Comparison of ENCODE assay signal across 8 cellular contexts in genomic region chr9:113876806-113877236, GRCh38. TPM values are rescaled to one million over a fixed set of nuclear protein-coding genes. Genes with fewer than 3 reads are reported as not detected.
DNase-seq lines count a peak whose midpoint lies in the region; ATAC-seq and TF ChIP-seq lines count a peak whose summit lies in the region.

No MANE protein-coding gene starts in this region.

- H3K9me3 ChIP-seq in BLaER1: no peaks in the 10 kb centered on the region
- no peaks in the 10 kb centered on the region for H3K9me3 ChIP-seq in iPS-18a (ENCODE audit: control insufficient read depth, low read depth, low read length)

- H4K20me1 ChIP-seq in BLaER1: peaks cover 16% of the 10 kb centered on the region; the same call in 1 of the 2 replicates

- CTCF ChIA-PET in activated CD8-positive, alpha-beta T cell treated with anti-CD3 and anti-CD28 coated beads for 36 hours (lab: Charles Lee): interaction anchor here (0.6 to 1.7 kb wide), 10 partner anchors 10 to 517 kb away, joined by 3 to 15 read pairs (median 4); no protein-coding TSS in a partner anchor

- POLR2A ChIA-PET in activated CD8-positive, alpha-beta T cell treated with anti-CD3 and anti-CD28 coated beads for 36 hours (lab: Charles Lee): no interaction called here

- TF ChIP-seq POLR2A in GM18505 (IDR thresholded peaks at IDR 0.05; ENCODE audit: borderline replicate concordance, extremely low read depth, insufficient read depth, insufficient read length): no peak

- H3K36me3 Mint-ChIP-seq in HFFc6 (ENCODE audit: low read depth): peaks cover 17% of the 10 kb centered on the region
- H3K36me3 Mint-ChIP-seq in activated CD8-positive, alpha-beta T cell treated with anti-CD3 and anti-CD28 coated beads for 36 hours (ENCODE audit: low read depth): no peaks in the 10 kb centered on the region
- H3K36me3 Mint-ChIP-seq in stimulated activated effector memory CD8-positive, alpha-beta T cell treated with anti-CD3 and anti-CD28 coated beads, Interleukin-12 subunit alpha, Interleukin-12 subunit beta, amount 100 ng/mL, for 72 hours: no peaks in the 10 kb centered on the region

- H3K27me3 ChIP-seq in BLaER1 (no peaks in the 10 kb centered on the region), iPS-18a (ENCODE audit: control insufficient read depth, insufficient read depth, low read length) (peaks cover 11% of the 10 kb centered on the region)

- H3K27ac Mint-ChIP-seq in HFFc6: peak overlapping the region; percentile 87
- no peak overlapping the region for H3K27ac Mint-ChIP-seq in activated CD8-positive, alpha-beta T cell treated with anti-CD3 and anti-CD28 coated beads for 36 hours
- H3K27ac Mint-ChIP-seq in stimulated activated effector memory CD8-positive, alpha-beta T cell treated with anti-CD3 and anti-CD28 coated beads, Interleukin-12 subunit alpha, Interleukin-12 subunit beta, amount 100 ng/mL, for 72 hours: peak overlapping the region; percentile 58

- peak overlapping the region; percentile 87 for H3K4me2 ChIP-seq in BLaER1

- peaks cover 44% of the 10 kb centered on the region for H3K4me1 Mint-ChIP-seq in HFFc6 (ENCODE audit: low read depth)
- peaks cover 4% of the 10 kb centered on the region for H3K4me1 Mint-ChIP-seq in activated CD8-positive, alpha-beta T cell treated with anti-CD3 and anti-CD28 coated beads for 36 hours (ENCODE audit: low read depth)
- peaks cover 7% of the 10 kb centered on the region for H3K4me1 Mint-ChIP-seq in stimulated activated effector memory CD8-positive, alpha-beta T cell treated with anti-CD3 and anti-CD28 coated beads, Interleukin-12 subunit alpha, Interleukin-12 subunit beta, amount 100 ng/mL, for 72 hours

- intact Hi-C loops in activated CD8-positive, alpha-beta T cell treated with anti-CD3 and anti-CD28 coated beads for 36 hours (cut with micrococcal nuclease): loop anchor here (5.0 kb wide), 1 partner anchor 70 kb away; no protein-coding TSS in a partner anchor

- TF ChIP-seq CTCF in HFFc6 (IDR thresholded peaks at IDR 0.05): peak; percentile 86
- peak; percentile 57 for TF ChIP-seq CTCF in activated CD8-positive, alpha-beta T cell treated with anti-CD3 and anti-CD28 coated beads for 36 hours (IDR thresholded peaks at IDR 0.05)

- H3K4me1 ChIP-seq in BLaER1 (peaks cover 84% of the 10 kb centered on the region), iPS-18a (ENCODE audit: control insufficient read depth, low read depth, low read length) (peaks cover 12% of the 10 kb centered on the region)

- DNase-seq in HFFc6 (no peak), NCI-H1417 treated with DMSO at 0.1 percent for 48 hours (lab: John Stamatoyannopoulos, UW) (no peak)
- DNase-seq in activated CD8-positive, alpha-beta T cell treated with anti-CD3 and anti-CD28 coated beads for 36 hours: no peak
- no peak for DNase-seq in stimulated activated effector memory CD8-positive, alpha-beta T cell treated with anti-CD3 and anti-CD28 coated beads, Interleukin-12 subunit alpha, Interleukin-12 subunit beta, amount 100 ng/mL, for 72 hours (ENCODE audit: low spot score in 2 of 2)

- H3K27ac ChIP-seq in BLaER1 (peak overlapping the region; percentile 95), iPS-18a (ENCODE audit: low read length) (peak overlapping the region; percentile 50)

- peak overlapping the region; percentile 83 for H3K4me3 ChIP-seq in BLaER1
- H3K4me3 ChIP-seq in iPS-18a (ENCODE audit: low read length): peak overlapping the region; percentile 88

- H3K9ac ChIP-seq in BLaER1: peak overlapping the region; percentile 96
- peak overlapping the region; percentile 93 for H3K9ac ChIP-seq in iPS-18a (ENCODE audit: low read length)

- peaks cover 8% of the 10 kb centered on the region for H3K27me3 Mint-ChIP-seq in HFFc6 (ENCODE audit: insufficient read depth)
- peaks cover 11% of the 10 kb centered on the region for H3K27me3 Mint-ChIP-seq in activated CD8-positive, alpha-beta T cell treated with anti-CD3 and anti-CD28 coated beads for 36 hours

- H3K36me3 ChIP-seq in BLaER1: peaks cover 10% of the 10 kb centered on the region; the same call in 1 of the 2 replicates
- H3K36me3 ChIP-seq in iPS-18a (ENCODE audit: control insufficient read depth, low read depth, low read length): no peaks in the 10 kb centered on the region

- no peak for ATAC-seq in activated CD8-positive, alpha-beta T cell treated with anti-CD3 and anti-CD28 coated beads for 36 hours
- ATAC-seq in stimulated activated effector memory CD8-positive, alpha-beta T cell treated with anti-CD3 and anti-CD28 coated beads, Interleukin-12 subunit alpha, Interleukin-12 subunit beta, amount 100 ng/mL, for 72 hours: no peak
- ATAC-seq in HG02970 (IDR thresholded peaks at IDR 0.05; ENCODE audit: low FRiP score, unreplicated experiment): no peak
- no peak for ATAC-seq in GM18505 (IDR thresholded peaks at IDR 0.05; ENCODE audit: unreplicated experiment)

- H3K4me3 Mint-ChIP-seq in HFFc6: peak overlapping the region; percentile 95
- H3K4me3 Mint-ChIP-seq in activated CD8-positive, alpha-beta T cell treated with anti-CD3 and anti-CD28 coated beads for 36 hours: peak overlapping the region; percentile 83
- peak overlapping the region; percentile 88 for H3K4me3 Mint-ChIP-seq in stimulated activated effector memory CD8-positive, alpha-beta T cell treated with anti-CD3 and anti-CD28 coated beads, Interleukin-12 subunit alpha, Interleukin-12 subunit beta, amount 100 ng/mL, for 72 hours

- no peaks in the 10 kb centered on the region for H3K9me3 Mint-ChIP-seq in HFFc6
- H3K9me3 Mint-ChIP-seq in activated CD8-positive, alpha-beta T cell treated with anti-CD3 and anti-CD28 coated beads for 36 hours: no peaks in the 10 kb centered on the region
- H3K9me3 Mint-ChIP-seq in stimulated activated effector memory CD8-positive, alpha-beta T cell treated with anti-CD3 and anti-CD28 coated beads, Interleukin-12 subunit alpha, Interleukin-12 subunit beta, amount 100 ng/mL, for 72 hours: no peaks in the 10 kb centered on the region

RNA-seq across cellular contexts. Expression of gene ZNF618, which starts 0.7 kb away (rescaled TPM):
- total RNA-seq in HFFc6 (2021; fragmentation: NEBNext Ultra II Directional; extraction: Animal tissue kit (Norgen Biotek cat#: 25700)): 10 to 100 TPM in 4 of 6 experiments, 1 to 10 TPM in 2; 9.4 to 13.6 (median 11.5) TPM
- under 1 TPM; 0.22 to 0.27 TPM for total RNA-seq in activated CD8-positive, alpha-beta T cell treated with anti-CD3 and anti-CD28 coated beads for 36 hours

Comparison
In these comparisons a context has a peak if more than half of its experiments do, and no peak if none do; other contexts are left out.
1. RNA of gene ZNF618, which starts 0.7 kb away (total RNA-seq): 9.4 to 13.6 TPM in HFFc6; 0.22 to 0.27 TPM in activated CD8-positive, alpha-beta T cell treated with anti-CD3 and anti-CD28 coated beads for 36 hours; every median in the first group is over 4 times any median in the second.
2. Peak in every context shown above with its lines, with median percentiles within 50 percentile points of each other: H3K4me3 Mint-ChIP-seq.